In genomic region chrX:106752101-106752678, GRCh38 we compare ENCODE assay signal across 16 cellular contexts. TPM values are rescaled to one million over a fixed set of nuclear protein-coding genes. Genes with fewer than 3 reads are reported as not detected.
A peak's percentile ranks its signal among the peaks of the same experiment; 100 is the strongest.
DNase-seq lines count a peak whose midpoint lies in the region; ATAC-seq and TF ChIP-seq lines count a peak whose summit lies in the region.
"Had no signal": no experiment of that assay in that cellular context is flagged by ENCODE, and none has a peak within 500 bp of the region (broad histone marks: within the 10 kb centered on the region; RNA-seq: fewer than 3 reads in every experiment).

No MANE protein-coding gene starts in this region.

- H3K4me1 Mint-ChIP-seq in MCF 10A (ENCODE audit: insufficient read depth, unreplicated experiment): peaks cover 5% of the 10 kb centered on the region
- H3K4me1 Mint-ChIP-seq: activated naive CD4-positive, alpha-beta T cell treated with anti-CD3 and anti-CD28 coated beads, Interleukin-2, amount 50 U/mL, for 24 hours had no signal

- peaks cover 0 to 11% of the 10 kb centered on the region in 2 donors for H3K9me3 ChIP-seq in breast epithelium
- H3K9me3 ChIP-seq in RWPE2 (ENCODE audit: severe bottlenecking): no peaks in the 10 kb centered on the region
- peaks cover 3% of the 10 kb centered on the region for H3K9me3 ChIP-seq in smooth muscle cell (replicated peaks; ENCODE audit: low read depth)
- H3K9me3 ChIP-seq: left ventricle myocardium inferior, uterus had no signal

- no peak overlapping the region for H3K4me2 ChIP-seq in smooth muscle cell
- H3K4me2 ChIP-seq: KMS-11 had no signal

- H3K9me3 Mint-ChIP-seq in MCF 10A (ENCODE audit: unreplicated experiment): peaks cover 16% of the 10 kb centered on the region

- no peaks in the 10 kb centered on the region for H3K79me2 ChIP-seq in smooth muscle cell (ENCODE audit: low read depth)

- H3K27ac ChIP-seq in breast epithelium (no peak overlapping the region), RWPE2 (ENCODE audit: poor library complexity, severe bottlenecking) (no peak overlapping the region), smooth muscle cell (ENCODE audit: low read depth) (no peak overlapping the region)
- H3K27ac ChIP-seq: KMS-11, left ventricle myocardium inferior, uterus had no signal

- H3K27me3 ChIP-seq in breast epithelium (peaks cover 0 to 37% of the 10 kb centered on the region in 2 donors), RWPE2 (ENCODE audit: insufficient read depth, poor library complexity, severe bottlenecking) (no peaks in the 10 kb centered on the region), smooth muscle cell (ENCODE audit: low read depth) (no peaks in the 10 kb centered on the region)

- no peak overlapping the region for H2AFZ ChIP-seq in smooth muscle cell (ENCODE audit: low read depth)

- CTCF ChIA-PET in MCF 10A (lab: Yijun Ruan, JAX): interaction anchor here (0.7 to 2.1 kb wide), 6 partner anchors 45 to 274 kb away, joined by 3 to 7 read pairs (median 4); no protein-coding TSS in a partner anchor

- H4K20me1 ChIP-seq in smooth muscle cell (ENCODE audit: low read depth): no peaks in the 10 kb centered on the region

- peaks cover 57% of the 10 kb centered on the region for H3K27me3 Mint-ChIP-seq in MCF 10A (ENCODE audit: insufficient read depth, unreplicated experiment)

- no TSS peak for BruUV-seq in MCF 10A (replicated peaks; lab: Mats Ljungman, UMichigan)

- intact Hi-C loops in MCF 10A (cut with micrococcal nuclease) (loop anchor here (1.0 to 5.0 kb wide), 2 partner anchors 270 to 337 kb away; no protein-coding TSS in a partner anchor), breast epithelium (cut with DNase I; ENCODE audit: low total_unique reads) (no loop called here)

- 68% methylated on average over 1 of the region's 1 CpG for WGBS in smooth muscle cell (ENCODE audit: low lambda C conversion rate)

- ATAC-seq in RWPE2 (ENCODE audit: low read depth): 0 out of 3 replicates have a peak, but pooled peaks have one; percentile 19
- ATAC-seq in HG03280 (IDR thresholded peaks at IDR 0.05; ENCODE audit: unreplicated experiment): no peak
- ATAC-seq in GM18909 (IDR thresholded peaks at IDR 0.05; ENCODE audit: poor library complexity, unreplicated experiment): no peak

- H3K4me3 ChIP-seq in breast epithelium: no peak overlapping the region
- no peak overlapping the region for H3K4me3 ChIP-seq in RWPE2 (ENCODE audit: severe bottlenecking)
- H3K4me3 ChIP-seq in fibroblast of pulmonary artery (replicated peaks; ENCODE audit: low read depth, low read length): no peak overlapping the region
- H3K4me3 ChIP-seq in smooth muscle cell: no peak overlapping the region
- H3K4me3 ChIP-seq: left ventricle myocardium inferior, uterus had no signal

- no peak for TF ChIP-seq POLR2A in breast epithelium (IDR thresholded peaks at IDR 0.05)

- H3K4me1 ChIP-seq in breast epithelium: no peaks in the 10 kb centered on the region
- no peaks in the 10 kb centered on the region for H3K4me1 ChIP-seq in RWPE2 (ENCODE audit: insufficient read depth, poor library complexity, severe bottlenecking)
- H3K4me1 ChIP-seq in smooth muscle cell (ENCODE audit: low read depth): no peaks in the 10 kb centered on the region
- H3K4me1 ChIP-seq: left ventricle myocardium inferior, uterus had no signal

- no peak overlapping the region for H3K4me3 Mint-ChIP-seq in MCF 10A (ENCODE audit: unreplicated experiment)
- H3K4me3 Mint-ChIP-seq: activated naive CD4-positive, alpha-beta T cell treated with anti-CD3 and anti-CD28 coated beads, Interleukin-2, amount 50 U/mL, for 24 hours had no signal

- no peaks in the 10 kb centered on the region for H3K36me3 Mint-ChIP-seq in MCF 10A (ENCODE audit: insufficient read depth, unreplicated experiment)
- H3K36me3 Mint-ChIP-seq: activated naive CD4-positive, alpha-beta T cell treated with anti-CD3 and anti-CD28 coated beads, Interleukin-2, amount 50 U/mL, for 24 hours had no signal

- no peak overlapping the region for H3K27ac Mint-ChIP-seq in MCF 10A (ENCODE audit: low read depth, unreplicated experiment)
- H3K27ac Mint-ChIP-seq: activated naive CD4-positive, alpha-beta T cell treated with anti-CD3 and anti-CD28 coated beads, Interleukin-2, amount 50 U/mL, for 24 hours had no signal

- DNase-seq in MCF 10A (ENCODE audit: unreplicated experiment) (peak; percentile 12), breast epithelium (ENCODE audit: low spot score in 2 of 2) (no peak), RWPE2 (ENCODE audit: low spot score) (no peak), fibroblast of pulmonary artery (ENCODE audit: low read depth) (peak; percentile 17), smooth muscle cell (lab: John Stamatoyannopoulos, UW; ENCODE audit: unreplicated experiment) (no peak), NCI-H446 (lab: John Stamatoyannopoulos, UW) (no peak)
- DNase-seq: ACHN; glutamatergic neuron; left ventricle myocardium inferior; occipital lobe; stimulated activated CD8-positive, alpha-beta memory T cell treated with anti-CD3 and anti-CD28 coated beads, Interleukin-4, amount 100 ng/mL, for 48 hours; uterus had no signal

- TF ChIP-seq CTCF in MCF 10A (IDR thresholded peaks at IDR 0.05; ENCODE audit: unreplicated experiment) (peak; percentile 27), breast epithelium (IDR thresholded peaks at IDR 0.05) (no peak), RWPE2 (IDR thresholded peaks at IDR 0.05; ENCODE audit: poor library complexity, severe bottlenecking) (peak; percentile 25), fibroblast of pulmonary artery (IDR thresholded peaks at IDR 0.05; ENCODE audit: low read length, missing control alignments) (peak; percentile 16), smooth muscle cell (IDR thresholded peaks at IDR 0.05; ENCODE audit: borderline replicate concordance, insufficient read depth, poor library complexity, severe bottlenecking) (peak; percentile 12)

- H3K9ac ChIP-seq in smooth muscle cell (ENCODE audit: low read depth): no peak overlapping the region
- H3K9ac ChIP-seq: KMS-11 had no signal

- H3F3A ChIP-seq in smooth muscle cell (ENCODE audit: low read depth): no peaks in the 10 kb centered on the region

- no peaks in the 10 kb centered on the region for H3K36me3 ChIP-seq in breast epithelium
- H3K36me3 ChIP-seq in RWPE2 (ENCODE audit: low read depth): no peaks in the 10 kb centered on the region
- no peaks in the 10 kb centered on the region for H3K36me3 ChIP-seq in smooth muscle cell (ENCODE audit: low read depth)
- H3K36me3 ChIP-seq: left ventricle myocardium inferior, uterus had no signal

- POLR2A ChIA-PET in MCF 10A (lab: Yijun Ruan, JAX): interaction anchor here (0.6 kb wide), 1 partner anchor 26 kb away, joined by 3 read pairs; the partner anchor contains the start of gene RNF128

RNA-seq across cellular contexts. Expression of gene RNF128, which starts 25.7 kb away (rescaled TPM):
- total RNA-seq in MCF 10A (2022) (0.09 and 0.17 TPM in 2 replicates), breast epithelium (10 to 100 TPM in 1 of 3 donors, 1 to 10 TPM in 2; 1.1 to 17.1 (median 3.9) TPM), smooth muscle cell (22.2 and 26.7 TPM in 2 replicates)
- polyA plus RNA-seq in smooth muscle cell: 13.2 and 13.6 TPM in 2 replicates

RNA-seq across cellular contexts. Expression of gene TBC1D8B, which starts 50.3 kb away (rescaled TPM):
- 3.3 and 4.7 TPM in 2 replicates for total RNA-seq in MCF 10A (2022)
- 10 to 100 TPM in 1 of 3 donors, 1 to 10 TPM in 2; 5.3 to 12.9 (median 7.9) TPM for total RNA-seq in breast epithelium
- total RNA-seq in smooth muscle cell: 15.1 and 21.8 TPM in 2 replicates
- 6.1 and 9.2 TPM in 2 replicates for polyA plus RNA-seq in smooth muscle cell

Comparison
In these comparisons a context has a peak if more than half of its experiments do, and no peak if none do; other contexts are left out.
1. DNase-seq: peak in MCF 10A (single experiment) and fibroblast of pulmonary artery (single experiment); none in breast epithelium (0 of 2), RWPE2 (single experiment), smooth muscle cell (single experiment) and NCI-H446 (0 of 2).
2. CTCF ChIP-seq: peak in MCF 10A (single experiment), RWPE2 (single experiment), fibroblast of pulmonary artery (single experiment) and smooth muscle cell (single experiment); none in breast epithelium (0 of 3).